7 cellular contexts compared by ENCODE assay signal in the genomic region with DNA sequence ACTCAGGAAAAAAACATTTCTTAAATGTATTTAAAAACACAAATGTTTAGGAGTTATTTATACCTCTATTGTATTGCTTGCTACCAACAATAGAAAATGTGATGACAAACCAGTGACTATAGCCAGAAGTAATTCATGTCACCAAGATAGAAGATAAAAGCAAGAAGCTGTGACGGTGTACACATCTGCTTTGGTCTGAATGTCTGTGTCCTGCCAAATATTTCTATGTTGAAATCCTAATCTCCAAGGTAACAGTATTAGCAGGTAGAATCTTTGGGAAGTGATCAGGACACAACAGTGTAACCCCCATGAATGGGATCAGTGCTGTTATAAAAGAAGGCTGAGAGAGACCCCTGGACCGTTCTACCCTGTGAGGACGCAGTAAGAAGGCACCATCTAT.
"Had no signal": no experiment of that assay in that cellular context is flagged by ENCODE, and none has a peak within 500 bp of the region (broad histone marks: within the 10 kb centered on the region; RNA-seq: fewer than 3 reads in every experiment).

No MANE protein-coding gene starts in this region.

- FAIRE-seq: H1, H54, HTR-8/SVneo had no signal

- DNase-seq: H9, HCEC 1CT had no signal

- H3K4me3 Mint-ChIP-seq: GM23338, H9, IgD-negative memory B cell had no signal

- H3K27ac Mint-ChIP-seq: GM23338, IgD-negative memory B cell had no signal

- ATAC-seq: GM23338 had no signal

- H3K4me1 Mint-ChIP-seq: GM23338, IgD-negative memory B cell had no signal

- H3K4me3 ChIP-seq: GM23338 had no signal

- H3K9me3 Mint-ChIP-seq: GM23338, H9, IgD-negative memory B cell had no signal

- H3K4me2 ChIP-seq: GM23338 had no signal

- H3K27me3 Mint-ChIP-seq: IgD-negative memory B cell had no signal

- H2AFZ ChIP-seq: GM23338 had no signal
